Comparison of ENCODE assay signal across 16 cellular contexts in the genomic region with DNA sequence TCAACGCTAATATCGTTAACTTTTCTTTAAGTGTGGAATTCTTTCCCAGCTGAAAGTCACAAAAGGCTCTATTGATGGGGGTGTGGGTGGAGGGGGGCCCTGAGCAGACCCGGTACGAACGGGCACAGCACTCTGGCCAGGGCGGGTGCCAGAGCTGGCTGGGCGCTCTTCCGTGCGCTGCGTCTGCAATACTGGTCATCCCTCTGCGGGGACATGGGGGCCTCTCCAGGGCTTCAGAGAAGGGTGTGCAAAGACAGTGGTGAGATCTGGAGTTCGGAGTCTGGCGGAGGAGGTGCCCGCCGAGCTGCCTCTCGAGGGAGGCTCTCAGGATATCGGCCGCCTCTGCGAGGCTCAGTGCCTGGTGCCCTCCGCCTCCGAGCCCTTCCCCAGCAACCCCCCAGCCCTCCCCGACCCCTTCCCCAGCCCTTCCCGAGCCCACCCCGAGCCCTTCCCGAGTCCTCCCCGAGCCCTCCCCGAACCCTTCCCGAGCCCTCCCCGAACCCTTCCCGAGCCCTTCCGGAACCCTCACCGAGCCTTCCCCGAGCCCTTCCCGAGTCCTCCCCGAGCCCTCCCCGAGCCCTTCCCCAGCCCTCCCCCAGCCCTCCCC. TPM values are rescaled to one million over a fixed set of nuclear protein-coding genes. Genes with fewer than 3 reads are reported as not detected.
DNase-seq lines count a peak whose midpoint lies in the region; ATAC-seq, FAIRE-seq and TF ChIP-seq lines count a peak whose summit lies in the region.
"Had no signal": no experiment of that assay in that cellular context is flagged by ENCODE, and none has a peak within 500 bp of the region (broad histone marks: within the 10 kb centered on the region; RNA-seq: fewer than 3 reads in every experiment).

No MANE protein-coding gene starts in this region.

- 0 out of 2 replicates have a peak overlapping the region, but pooled peaks have one; percentile 81 for H2BK15ac ChIP-seq in H1 (ENCODE audit: low read length)

- H4K8ac ChIP-seq in H1 (ENCODE audit: extremely low read depth, insufficient read depth, low read length), result no peak overlapping the region

- DNase-seq in NCI-H2227 (lab: John Stamatoyannopoulos, UW; ENCODE audit: unreplicated experiment) (peak; percentile 16), NCI-H2227 treated with DMSO at 0.1 percent for 48 hours (lab: John Stamatoyannopoulos, UW) (no peak), H1 (ENCODE audit: low read depth in 1 of 2, low spot score in 2 of 2) (no peak), posterior vena cava (ENCODE audit: low spot score) (peak; percentile 63), upper lobe of right lung (no peak), MV-4-11 (lab: John Stamatoyannopoulos, UW) (no peak)
- DNase-seq: 8988T, DMS79 treated with DMSO at 0.1 percent for 48 hours, esophagus squamous epithelium, MM.1S had no signal

- peak overlapping the region; percentile 55 for H4K91ac ChIP-seq in H1 (replicated peaks; ENCODE audit: insufficient read length, low read length)

- H3K36me3 ChIP-seq in HUES6 (ENCODE audit: control insufficient read depth, insufficient read depth, low read length) (no peaks in the 10 kb centered on the region), H1 (ENCODE audit: control insufficient read depth in 2 of 4, insufficient read depth in 4 of 4, low read length in 3 of 4) (no peaks in the 10 kb centered on the region), upper lobe of right lung (no peaks in the 10 kb centered on the region)
- H3K36me3 ChIP-seq: esophagus squamous epithelium, thyroid gland had no signal

- no peak overlapping the region for H3K4ac ChIP-seq in H1 (replicated peaks; ENCODE audit: insufficient read length, low read depth, low read length)

- no peak overlapping the region for H3K56ac ChIP-seq in H1 (replicated peaks; ENCODE audit: insufficient read length, low read depth, low read length)

- TF ChIP-seq CTCF in H1 (IDR thresholded peaks at IDR 0.05; ENCODE audit: control extremely low read depth in 1 of 3, insufficient read depth in 1 of 3, low read depth in 1 of 3, low read length in 3 of 3) (no peak), upper lobe of right lung (IDR thresholded peaks at IDR 0.05) (no peak)

- H3K27me3 ChIP-seq in HUES6 (ENCODE audit: control insufficient read depth, insufficient read depth, low read length) (peaks cover 58% of the 10 kb centered on the region), H1 (replicated peaks in 1 of 4; ENCODE audit: control insufficient read depth in 3 of 4, extremely low read depth in 1 of 4, insufficient read depth in 3 of 4, low read length in 3 of 4) (peaks cover 0 to 8% (median 7%) of the 10 kb centered on the region in 4 experiments; a peak in 4 of 7 replicates), upper lobe of right lung (peaks cover 22% of the 10 kb centered on the region)
- H3K27me3 ChIP-seq: thyroid gland had no signal

- peaks cover 12% of the 10 kb centered on the region for H3K23me2 ChIP-seq in H1 (ENCODE audit: low read depth, low read length)

- TF ChIP-seq RAD21 in H1 (IDR thresholded peaks at IDR 0.05 in 1 of 2, conservative IDR thresholded peaks at IDR 0.05 in 1 of 2; ENCODE audit: low read depth in 2 of 2, low read length in 2 of 2), result no peak

- 96% methylated on average over 7 of the region's 36 CpGs; no CpG with 5 or more reads in 1 of the 2 experiments for WGBS in H1 (ENCODE audit: extremely low coverage in 1 of 2, insufficient coverage in 1 of 2, insufficient read length in 1 of 2, insufficient replicate concordance in 2 of 2, low coverage in 1 of 2, low lambda C conversion rate in 2 of 2, missing lambda C conversion rate in 1 of 2), 2 experiments

- H3K4me1 ChIP-seq in HUES6 (ENCODE audit: control insufficient read depth, insufficient read depth, low read length) (peaks cover 37% of the 10 kb centered on the region), H1 (replicated peaks in 1 of 4; ENCODE audit: control insufficient read depth in 3 of 4, insufficient read depth in 4 of 4, low read length in 3 of 4) (peaks cover 0 to 15% (median 11%) of the 10 kb centered on the region in 4 experiments; a peak in 6 of 7 replicates), upper lobe of right lung (peaks cover 36% of the 10 kb centered on the region)

- H4K20me1 ChIP-seq in H1 (replicated peaks in 1 of 2; ENCODE audit: control insufficient read depth in 1 of 2, insufficient read depth in 2 of 2, low read length in 2 of 2), result peaks cover 0 to 2% of the 10 kb centered on the region in 2 experiments

- CTCF ChIA-PET in H1 (lab: Charles Lee; ENCODE audit: partially characterized antibody), result no interaction called here

- no peak for FAIRE-seq in H1 (lab: Jason Lieb, UNC)
- FAIRE-seq: GM19239 had no signal

- H3K18ac ChIP-seq in H1 (ENCODE audit: extremely low read depth, low read length), result no peak overlapping the region

- no peak for TF ChIP-seq EP300 in H1 (IDR thresholded peaks at IDR 0.05; ENCODE audit: borderline replicate concordance in 1 of 2, low read depth in 2 of 2, low read length in 2 of 2)

- no peak overlapping the region for H3K14ac ChIP-seq in H1 (ENCODE audit: insufficient read length)

- H3K4me3 ChIP-seq in HUES6 (ENCODE audit: low read depth, low read length), result no peak overlapping the region
- no peak overlapping the region for H3K4me3 ChIP-seq in H1 (ENCODE audit: extremely low read depth in 1 of 4, insufficient read depth in 2 of 4, low read depth in 3 of 4, low read length in 4 of 4)
- H3K4me3 ChIP-seq in upper lobe of right lung, result no peak overlapping the region
- H3K4me3 ChIP-seq: smooth muscle cell, thyroid gland had no signal

- no peak overlapping the region for H3K23ac ChIP-seq in H1 (ENCODE audit: insufficient read length)

- POLR2A ChIA-PET in H1 (lab: Charles Lee; ENCODE audit: partially characterized antibody), result no interaction called here

- no peak overlapping the region for H2AFZ ChIP-seq in H1 (ENCODE audit: low read length)

- no peaks in the 10 kb centered on the region for H3K79me1 ChIP-seq in H1 (ENCODE audit: low read depth, low read length)

- H2AK5ac ChIP-seq in H1 (ENCODE audit: low read depth, low read length), result peak overlapping the region; percentile 90; the same call in 1 of the 2 replicates

- ATAC-seq in upper lobe of right lung (no peak), GM19324 (IDR thresholded peaks at IDR 0.05; ENCODE audit: low FRiP score, unreplicated experiment) (no peak)

- no peaks in the 10 kb centered on the region for H3K79me2 ChIP-seq in H1 (ENCODE audit: control insufficient read depth in 1 of 2, insufficient read depth in 2 of 2, low read length in 2 of 2)

- no peak for TF ChIP-seq POLR2A in H1 (IDR thresholded peaks at IDR 0.05; ENCODE audit: control extremely low read depth in 1 of 2, low read depth in 2 of 2, low read length in 2 of 2)

- no peak overlapping the region for H2BK120ac ChIP-seq in H1 (replicated peaks; ENCODE audit: low read depth, low read length)

- no peak overlapping the region for H2BK5ac ChIP-seq in H1 (ENCODE audit: low read depth, low read length)

- H4K5ac ChIP-seq in H1 (ENCODE audit: insufficient read length, low read depth, low read length), result no peak overlapping the region

- H3K9ac ChIP-seq in HUES6 (ENCODE audit: low read length), result peak overlapping the region; percentile 31
- H3K9ac ChIP-seq in H1 (replicated peaks in 1 of 4; ENCODE audit: extremely low read depth in 1 of 4, low read depth in 3 of 4, low read length in 3 of 4), result no peak overlapping the region

- no peaks in the 10 kb centered on the region for H3K9me3 ChIP-seq in HUES6 (ENCODE audit: control insufficient read depth, insufficient read depth, low read depth, low read length)
- no peaks in the 10 kb centered on the region for H3K9me3 ChIP-seq in H1 (ENCODE audit: insufficient read depth in 2 of 2, low read depth in 1 of 2, low read length in 1 of 2)
- H3K9me3 ChIP-seq in upper lobe of right lung, result no peaks in the 10 kb centered on the region
- H3K9me3 ChIP-seq: esophagus squamous epithelium, thyroid gland had no signal

- no peak overlapping the region for H2BK20ac ChIP-seq in H1 (ENCODE audit: low read length)

- peak overlapping the region; percentile 92; the same call in 1 of the 2 replicates for H2BK12ac ChIP-seq in H1 (ENCODE audit: low read depth, low read length)

- no peak overlapping the region for H3K27ac ChIP-seq in HUES6 (ENCODE audit: low read depth, low read length)
- H3K27ac ChIP-seq in H1 (ENCODE audit: low read depth, low read length), result no peak overlapping the region
- H3K27ac ChIP-seq in upper lobe of right lung, result no peak overlapping the region
- H3K27ac ChIP-seq: C4-2B, esophagus squamous epithelium had no signal

- intact Hi-C loops in posterior vena cava (cut with DNase I), result no loop called here
- intact Hi-C loops in upper lobe of right lung (cut with DNase I), result no loop called here

- H3K4me2 ChIP-seq in H1 (ENCODE audit: insufficient read depth in 1 of 2, low read depth in 2 of 2, low read length in 2 of 2), result no peak overlapping the region
- H3K4me2 ChIP-seq: smooth muscle cell had no signal

RNA-seq across cellular contexts. Expression of gene FGFRL1, which starts 34.3 kb away (rescaled TPM):
- 18.8 and 18.9 TPM in 2 replicates for total RNA-seq in H1 (2021; fragmentation: NEBNext Ultra II Directional; extraction: Animal tissue kit (Norgen Biotek cat#: 25700))
- polyA plus RNA-seq in H1 (2011; rRNA removed), result 34.6 and 38.9 TPM in 2 replicates
- polyA plus RNA-seq in H1 (2011; cell fraction: cytosol; rRNA removed), result 27.7 TPM
- 30.1 TPM for polyA plus RNA-seq in H1 (2011; cell fraction: nucleus; rRNA removed)
- polyA plus RNA-seq in H1 (2012, experiment 1 of 2), result 12.6 to 21.8 TPM (median 19.7 TPM) in 4 replicates
- 15.6 TPM for polyA plus RNA-seq in H1 (2012, experiment 2 of 2)
- 21.1 TPM for polyA plus RNA-seq in H1 (2013, experiment 1 of 2)
- polyA plus RNA-seq in H1 (2013, experiment 2 of 2), result 22.9 TPM
- 72.8 and 101 TPM in 2 replicates for polyA minus RNA-seq in H1 (2011; rRNA and poly(A)+ RNA removed)
- polyA minus RNA-seq in H1 (2011; cell fraction: cytosol; rRNA and poly(A)+ RNA removed), result 20.7 TPM
- polyA minus RNA-seq in H1 (2011; cell fraction: nucleus; rRNA and poly(A)+ RNA removed), result 22.0 TPM
- total RNA-seq in posterior vena cava, result 10 to 100 TPM; 16.2 to 20.7 TPM
- total RNA-seq in upper lobe of right lung, result 25.2 TPM

RNA-seq across cellular contexts. Expression of gene SLC26A1, which starts 52.5 kb away (rescaled TPM):
- not detected in 2 replicates for total RNA-seq in H1 (2021; fragmentation: NEBNext Ultra II Directional; extraction: Animal tissue kit (Norgen Biotek cat#: 25700))
- 0.11 and 0.14 TPM in 2 replicates for polyA plus RNA-seq in H1 (2011; rRNA removed)
- 0.10 TPM for polyA plus RNA-seq in H1 (2011; cell fraction: cytosol; rRNA removed)
- polyA plus RNA-seq in H1 (2011; cell fraction: nucleus; rRNA removed), result 0.57 TPM
- polyA plus RNA-seq in H1 (2012, experiment 1 of 2), result 0.20 to 0.67 TPM (median 0.33 TPM) in 4 replicates
- polyA plus RNA-seq in H1 (2012, experiment 2 of 2), result 0.08 TPM
- polyA plus RNA-seq in H1 (2013, experiment 1 of 2), result 0.14 TPM
- polyA plus RNA-seq in H1 (2013, experiment 2 of 2), result 0.06 TPM
- 0.07 and 0.09 TPM in 2 replicates for polyA minus RNA-seq in H1 (2011; rRNA and poly(A)+ RNA removed)
- not detected for polyA minus RNA-seq in H1 (2011; cell fraction: cytosol; rRNA and poly(A)+ RNA removed)
- polyA minus RNA-seq in H1 (2011; cell fraction: nucleus; rRNA and poly(A)+ RNA removed), result 0.20 TPM
- total RNA-seq in posterior vena cava (under 1 TPM in 1 of 2 donors, not detected in 1; 0.14 TPM), upper lobe of right lung (0.20 TPM)
- total RNA-seq: esophagus squamous epithelium had no signal

RNA-seq across cellular contexts. Expression of gene IDUA, which starts 58.9 kb away (rescaled TPM):
- 4.8 and 6.5 TPM in 2 replicates for total RNA-seq in H1 (2021; fragmentation: NEBNext Ultra II Directional; extraction: Animal tissue kit (Norgen Biotek cat#: 25700))
- 2.8 and 5.8 TPM in 2 replicates for polyA plus RNA-seq in H1 (2011; rRNA removed)
- 3.5 TPM for polyA plus RNA-seq in H1 (2011; cell fraction: cytosol; rRNA removed)
- polyA plus RNA-seq in H1 (2011; cell fraction: nucleus; rRNA removed), result 30.1 TPM
- 1.3 to 4.4 TPM (median 2.7 TPM) in 4 replicates for polyA plus RNA-seq in H1 (2012, experiment 1 of 2)
- 1.2 TPM for polyA plus RNA-seq in H1 (2012, experiment 2 of 2)
- polyA plus RNA-seq in H1 (2013, experiment 1 of 2), result 2.0 TPM
- polyA plus RNA-seq in H1 (2013, experiment 2 of 2), result 2.1 TPM
- polyA minus RNA-seq in H1 (2011; rRNA and poly(A)+ RNA removed), result 0.93 and 1.1 TPM in 2 replicates
- 2.7 TPM for polyA minus RNA-seq in H1 (2011; cell fraction: cytosol; rRNA and poly(A)+ RNA removed)
- 8.1 TPM for polyA minus RNA-seq in H1 (2011; cell fraction: nucleus; rRNA and poly(A)+ RNA removed)
- total RNA-seq in posterior vena cava (10 to 100 TPM; 19.0 to 29.0 TPM), upper lobe of right lung (49.2 TPM)

Comparison
In these comparisons a context has a peak if more than half of its experiments do, and no peak if none do; other contexts are left out.
1. DNase-seq: peak in NCI-H2227 (single experiment) and posterior vena cava (single experiment); none in NCI-H2227 treated with DMSO at 0.1 percent for 48 hours (single experiment), H1 (0 of 2), upper lobe of right lung (single experiment) and MV-4-11 (single experiment).